In genomic region chr12:25852792-25853191, GRCh38 we compare ENCODE assay signal across 23 cellular contexts.
DNase-seq lines count a peak whose midpoint lies in the region; ATAC-seq and TF ChIP-seq lines count a peak whose summit lies in the region.
"Had no signal": no experiment of that assay in that cellular context is flagged by ENCODE, and none has a peak within 500 bp of the region (broad histone marks: within the 10 kb centered on the region; RNA-seq: fewer than 3 reads in every experiment).

No MANE protein-coding gene starts in this region.

- no peak overlapping the region for H3K4ac ChIP-seq in IMR-90 (ENCODE audit: low read depth, low read length)

- no peak overlapping the region for H3K23ac ChIP-seq in IMR-90 (ENCODE audit: low read depth, low read length)

- H2AK5ac ChIP-seq in IMR-90 (ENCODE audit: low read depth, low read length), result no peak overlapping the region

- no TSS peak for BruUV-seq in IMR-90 (replicated peaks; lab: Mats Ljungman, UMichigan)

- H2BK5ac ChIP-seq in IMR-90 (ENCODE audit: low read depth, low read length, poor library complexity, severe bottlenecking), result peak overlapping the region; percentile 60

- no peak overlapping the region for H3K56ac ChIP-seq in IMR-90 (ENCODE audit: extremely low read depth, insufficient read depth, low read length)

- no peaks in the 10 kb centered on the region for H3K79me1 ChIP-seq in IMR-90 (ENCODE audit: low read depth in 1 of 2, low read length in 2 of 2)

- TF ChIP-seq CTCF in IMR-90 (conservative IDR thresholded peaks at IDR 0.05; ENCODE audit: low read depth, low read length) (no peak), choroid plexus epithelial cell (conservative IDR thresholded peaks at IDR 0.05; ENCODE audit: low read depth, low read length) (no peak)

- peaks cover 9% of the 10 kb centered on the region for H3K4me1 ChIP-seq in IMR-90 (ENCODE audit: control insufficient read depth, insufficient read depth, low read length)
- H3K4me1 ChIP-seq: lower lobe of right lung, parathyroid adenoma, tibial nerve had no signal

- no peak overlapping the region for H4K8ac ChIP-seq in IMR-90 (ENCODE audit: low read depth in 2 of 2, low read length in 2 of 2)

- TF ChIP-seq POLR2A in IMR-90 (IDR thresholded peaks at IDR 0.05; ENCODE audit: low read depth, low read length), result no peak

- no peaks in the 10 kb centered on the region for H3K9me1 ChIP-seq in IMR-90 (ENCODE audit: insufficient read depth, low read length)

- H3K14ac ChIP-seq in IMR-90 (replicated peaks; ENCODE audit: low read depth, low read length), result no peak overlapping the region

- ATAC-seq in IMR-90 (ENCODE audit: low read depth) (peak; percentile 91), left lobe of liver (peak; percentile 47), HG03432 (IDR thresholded peaks at IDR 0.05; ENCODE audit: unreplicated experiment) (no peak), GM21619 (IDR thresholded peaks at IDR 0.05; ENCODE audit: unreplicated experiment) (no peak), GM18873 (IDR thresholded peaks at IDR 0.05; ENCODE audit: low FRiP score, unreplicated experiment) (no peak)
- ATAC-seq: activated CD8-positive, alpha-beta memory T cell treated with anti-CD3 and anti-CD28 coated beads, Interleukin-2, amount 10 ng/mL, durations not matched to agents 7 days and 5 days; activated T-cell treated with anti-CD3 and anti-CD28 coated beads, Interleukin-2, amount 50 U/mL, for 72 hours; gastroesophageal sphincter; GM23338; lower lobe of right lung had no signal

- peak overlapping the region; percentile 80; the same call in 1 of the 2 replicates for H3K18ac ChIP-seq in IMR-90 (ENCODE audit: low read depth, low read length)

- POLR2A ChIA-PET in IMR-90 (lab: Charles Lee; ENCODE audit: unreplicated experiment), result no interaction called here

- no peak overlapping the region for H4K91ac ChIP-seq in IMR-90 (ENCODE audit: insufficient read depth, low read depth, low read length)

- dilution Hi-C loops in IMR-90 (cut with HindIII; ENCODE audit: low sequenced_read_pairs, unreplicated experiment), result no loop called here

- no peaks in the 10 kb centered on the region; the same call in 1 of the 2 replicates for H3K27me3 ChIP-seq in IMR-90 (ENCODE audit: control insufficient read depth, insufficient read depth, low read length)
- H3K27me3 ChIP-seq: gastroesophageal sphincter, tibial nerve had no signal

- intact Hi-C loops in IMR-90 (cut with micrococcal nuclease), result loop anchor here (1.0 to 5.0 kb wide), 3 partner anchors 24 to 415 kb away; partner anchors contain the start of gene RASSF8

- DNase-seq in Caki2 (ENCODE audit: low read depth) (peak; percentile 72), IMR-90 (peak; percentile 95), choroid plexus epithelial cell (ENCODE audit: low read depth) (peak; percentile 54), left lobe of liver (ENCODE audit: low spot score) (no peak), medulla oblongata (ENCODE audit: extremely low spot score) (no peak)
- DNase-seq: activated CD4-positive, alpha-beta T cell treated with anti-CD3 and anti-CD28 coated beads, Interleukin-2, amount 10 ng/mL, durations not matched to agents 7 days and 5 days; activated CD8-positive, alpha-beta memory T cell treated with anti-CD3 and anti-CD28 coated beads, Interleukin-2, amount 10 ng/mL, durations not matched to agents 7 days and 5 days; activated naive CD4-positive, alpha-beta T cell treated with anti-CD3 and anti-CD28 coated beads for 36 hours; activated T-cell treated with anti-CD3 and anti-CD28 coated beads, Interleukin-2, amount 50 U/mL, for 72 hours; central memory CD4-positive, alpha-beta T cell; dorsolateral prefrontal cortex; lower lobe of right lung; NCI-H2081; NCI-H345; NCI-H82; WERI-Rb-1 had no signal

- no peak overlapping the region for H2BK15ac ChIP-seq in IMR-90 (ENCODE audit: low read depth, low read length)

- no peaks in the 10 kb centered on the region for H3K9me3 ChIP-seq in IMR-90 (ENCODE audit: control insufficient read depth, insufficient read depth, low read length)
- H3K9me3 ChIP-seq: gastroesophageal sphincter, lower lobe of right lung, tibial nerve had no signal

- H3K27ac ChIP-seq in IMR-90 (ENCODE audit: insufficient read depth, low read length), result no peak overlapping the region
- H3K27ac ChIP-seq: dorsolateral prefrontal cortex, gastroesophageal sphincter, lower lobe of right lung, parathyroid adenoma, tibial nerve, WERI-Rb-1 had no signal

- H2AK9ac ChIP-seq in IMR-90 (replicated peaks; ENCODE audit: low read depth, low read length, poor library complexity), result no peak overlapping the region

- CTCF ChIA-PET in IMR-90 (lab: Yijun Ruan, JAX), result interaction anchor here (0.7 kb wide), 1 partner anchor 51 kb away, joined by 3 read pairs; no protein-coding TSS in a partner anchor

- H3K4me2 ChIP-seq in IMR-90 (ENCODE audit: low read depth, low read length), result peak overlapping the region; percentile 71; the same call in 1 of the 2 replicates
- H3K4me2 ChIP-seq: GM23338 had no signal

- no peak overlapping the region for H2AFZ ChIP-seq in IMR-90 (replicated peaks; ENCODE audit: low read length, poor library complexity)
- H2AFZ ChIP-seq: GM23338, parathyroid adenoma had no signal

- no peak overlapping the region for H2BK120ac ChIP-seq in IMR-90 (ENCODE audit: low read depth, low read length)

- no peak overlapping the region for H2BK20ac ChIP-seq in IMR-90 (ENCODE audit: low read depth, low read length)

- in situ Hi-C loops in Caki2 (cut with HindIII; ENCODE audit: low pct_unique_long_range_greater_than_20kb, low sequenced_read_pairs), result no loop called here
- in situ Hi-C loops in IMR-90 (cut with MboI; ENCODE audit: low sequenced_read_pairs), result no loop called here

- 0 out of 2 replicates have a peak, but pooled peaks have one; percentile 5 for TF ChIP-seq RAD21 in IMR-90 (IDR thresholded peaks at IDR 0.05; ENCODE audit: low read length)

- H3K4me3 ChIP-seq in IMR-90 (ENCODE audit: insufficient read depth, low read depth, low read length), result no peak overlapping the region
- H3K4me3 ChIP-seq in choroid plexus epithelial cell (ENCODE audit: low read depth, low read length), result no peak overlapping the region
- H3K4me3 ChIP-seq: dorsolateral prefrontal cortex, gastroesophageal sphincter, GM23338, lower lobe of right lung, tibial nerve had no signal

- H4K5ac ChIP-seq in IMR-90 (ENCODE audit: low read depth, low read length), result no peak overlapping the region

- H4K20me1 ChIP-seq in IMR-90 (ENCODE audit: insufficient read depth, low read length), result no peaks in the 10 kb centered on the region

- H3K36me3 ChIP-seq in IMR-90 (ENCODE audit: control insufficient read depth, insufficient read depth, low read length), result no peaks in the 10 kb centered on the region
- H3K36me3 ChIP-seq: gastroesophageal sphincter, lower lobe of right lung, tibial nerve, WERI-Rb-1 had no signal

- no peak overlapping the region for H3K9ac ChIP-seq in IMR-90 (ENCODE audit: low read depth, low read length)
- H3K9ac ChIP-seq: parathyroid adenoma had no signal

TF ChIP-seq in IMR-90, 13 proteins besides CTCF, POLR2A, EP300 and RAD21:
- no peak for TF ChIP-seq MAZ (IDR thresholded peaks at IDR 0.05; ENCODE audit: borderline replicate concordance, low read depth, low read length)
- peak; percentile 77 for TF ChIP-seq CEBPB (IDR thresholded peaks at IDR 0.05; ENCODE audit: low read depth, low read length)
- TF ChIP-seq MAFK (IDR thresholded peaks at IDR 0.05; ENCODE audit: low read depth, low read length), result peak; percentile 22; the same call in 1 of the 2 replicates
- peak; percentile 69; the same call in 1 of the 2 replicates for TF ChIP-seq FOS (IDR thresholded peaks at IDR 0.05; ENCODE audit: low read depth, low read length)
- TF ChIP-seq NFE2L2 (IDR thresholded peaks at IDR 0.05; ENCODE audit: low read depth, low read length), result no peak
- TF ChIP-seq RCOR1 (IDR thresholded peaks at IDR 0.05; ENCODE audit: insufficient replicate concordance, low read length), result peak; percentile 75
- TF ChIP-seq BHLHE40 (IDR thresholded peaks at IDR 0.05; ENCODE audit: low read depth, low read length), result peak; percentile 73
- TF ChIP-seq CHD1 (IDR thresholded peaks at IDR 0.05; ENCODE audit: low read depth, low read length), result no peak
- no peak for TF ChIP-seq USF2 (IDR thresholded peaks at IDR 0.05; ENCODE audit: low read depth, low read length)
- TF ChIP-seq, protein P1, sequence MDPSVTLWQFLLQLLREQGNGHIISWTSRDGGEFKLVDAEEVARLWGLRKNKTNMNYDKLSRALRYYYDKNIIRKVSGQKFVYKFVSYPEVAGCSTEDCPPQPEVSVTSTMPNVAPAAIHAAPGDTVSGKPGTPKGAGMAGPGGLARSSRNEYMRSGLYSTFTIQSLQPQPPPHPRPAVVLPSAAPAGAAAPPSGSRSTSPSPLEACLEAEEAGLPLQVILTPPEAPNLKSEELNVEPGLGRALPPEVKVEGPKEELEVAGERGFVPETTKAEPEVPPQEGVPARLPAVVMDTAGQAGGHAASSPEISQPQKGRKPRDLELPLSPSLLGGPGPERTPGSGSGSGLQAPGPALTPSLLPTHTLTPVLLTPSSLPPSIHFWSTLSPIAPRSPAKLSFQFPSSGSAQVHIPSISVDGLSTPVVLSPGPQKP (IDR thresholded peaks at IDR 0.05; ENCODE audit: borderline replicate concordance, low read depth, low read length), result no peak
- TF ChIP-seq MXI1 (IDR thresholded peaks at IDR 0.05; ENCODE audit: borderline replicate concordance, low read depth, low read length), result no peak
- TF ChIP-seq SMC3 (IDR thresholded peaks at IDR 0.05; ENCODE audit: low read depth, low read length), result 0 out of 2 replicates have a peak, but pooled peaks have one; percentile 16
- no peak for TF ChIP-seq RFX5 (IDR thresholded peaks at IDR 0.05; ENCODE audit: low read depth, low read length)

Comparison
In these comparisons a context has a peak if more than half of its experiments do, and no peak if none do; other contexts are left out.
1. DNase-seq: peak in Caki2 (single experiment), IMR-90 (single experiment) and choroid plexus epithelial cell (single experiment); none in left lobe of liver (single experiment) and medulla oblongata (single experiment).
2. ATAC-seq: peak in IMR-90 (single experiment) and left lobe of liver (single experiment); none in HG03432 (single experiment), GM21619 (single experiment) and GM18873 (single experiment).